Comparison of ENCODE assay signal across 9 cellular contexts in the genomic region with DNA sequence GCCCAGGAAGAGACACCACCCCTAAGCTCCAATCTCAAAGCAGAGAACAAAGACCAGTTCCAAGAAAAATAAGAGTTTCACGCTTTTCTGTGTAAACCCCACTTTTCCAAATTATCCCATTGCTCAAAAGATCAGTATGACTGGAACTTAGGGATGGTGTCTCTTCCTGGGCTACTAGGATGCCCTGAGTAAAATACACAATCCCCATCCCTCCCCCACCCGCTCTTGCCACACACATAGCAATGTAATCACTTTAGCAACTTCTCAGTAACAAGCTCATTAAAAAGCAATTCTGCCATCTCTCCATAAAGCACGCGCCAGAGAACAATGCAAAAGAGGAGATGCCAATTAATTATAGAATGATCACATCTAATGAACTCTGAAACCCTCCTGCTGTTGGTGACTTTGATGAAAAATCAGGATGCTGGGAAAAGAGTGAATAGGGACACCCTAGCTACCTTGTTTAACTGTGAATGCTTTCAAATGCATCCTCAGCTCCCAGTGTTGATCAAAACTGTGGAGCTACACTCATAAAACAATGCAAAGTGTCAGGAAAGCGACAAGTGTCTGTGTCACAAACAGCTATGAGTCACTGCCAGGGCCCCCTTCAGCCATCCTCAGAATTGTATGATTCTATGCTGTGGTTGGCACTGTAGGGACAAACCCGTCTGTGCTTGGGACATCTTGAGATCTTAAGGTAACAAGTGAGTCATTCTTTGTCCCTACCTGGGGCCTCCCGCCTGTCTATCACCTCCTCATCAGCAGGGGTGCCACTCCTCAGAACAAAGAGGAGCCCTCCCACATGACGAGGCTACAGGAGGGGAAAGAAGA. TPM values are rescaled to one million over a fixed set of nuclear protein-coding genes. Genes with fewer than 3 reads are reported as not detected.
DNase-seq lines count a peak whose midpoint lies in the region; ATAC-seq, FAIRE-seq and TF ChIP-seq lines count a peak whose summit lies in the region.
"Had no signal": no experiment of that assay in that cellular context is flagged by ENCODE, and none has a peak within 500 bp of the region (broad histone marks: within the 10 kb centered on the region; RNA-seq: fewer than 3 reads in every experiment).

No MANE protein-coding gene starts in this region.

- no peak for FAIRE-seq in GM12892 (lab: Jason Lieb, UNC)

- H2AFZ ChIP-seq in GM23338 = no peak overlapping the region

- H3K4me1 ChIP-seq in GM23338 (ENCODE audit: insufficient read depth) = peaks cover 14% of the 10 kb centered on the region

- no peaks in the 10 kb centered on the region; the same call in 1 of the 2 replicates for H3K9me2 ChIP-seq in GM23338 (ENCODE audit: insufficient read depth)

- H4K20me1 ChIP-seq in GM23338 (replicated peaks; ENCODE audit: insufficient read depth) = no peaks in the 10 kb centered on the region

- H3K4me2 ChIP-seq in GM23338 = peak overlapping the region; percentile 35; the same call in 1 of the 2 replicates

- H3K4me3 ChIP-seq in GM23338 = no peak overlapping the region

- H3K27ac ChIP-seq in GM23338 (ENCODE audit: low read depth) = no peak overlapping the region
- H3K27ac ChIP-seq in caudate nucleus (ENCODE audit: low read depth, low read length) = peak overlapping the region; percentile 9

- no peak for TF ChIP-seq CTCF in GM23338 (conservative IDR thresholded peaks at IDR 0.05; ENCODE audit: low read depth in 2 of 2)

- DNase-seq in GM23338 (ENCODE audit: low spot score) = peak; percentile 50
- DNase-seq in activated CD4-positive, alpha-beta T cell treated with anti-CD3 and anti-CD28 coated beads for 48 hours = peak; percentile 80
- DNase-seq in caudate nucleus (lab: John Stamatoyannopoulos, UW) = no peak
- DNase-seq in stimulated activated CD4-positive, alpha-beta T cell treated with anti-CD3 and anti-CD28 coated beads, Interleukin-2, amount 100 ng/mL, for 4 hours (ENCODE audit: low read depth) = peak; percentile 18
- no peak for DNase-seq in HUDEP-2 (lab: John Stamatoyannopoulos, UW; ENCODE audit: unreplicated experiment in 76 of 76)
- DNase-seq in hippocampal formation (lab: John Stamatoyannopoulos, UW) = no peak
- DNase-seq in GM12892 (ENCODE audit: insufficient read length) = no peak
- no peak for DNase-seq in DMS79 treated with DMSO at 0.1 percent for 48 hours (lab: John Stamatoyannopoulos, UW)
- DNase-seq: NCI-H2107 had no signal

- no peaks in the 10 kb centered on the region for H3K27me3 ChIP-seq in GM23338 (ENCODE audit: insufficient read depth)

- no peaks in the 10 kb centered on the region for H3F3A ChIP-seq in GM23338 (replicated peaks; ENCODE audit: low read depth)

- ATAC-seq in GM23338 = peak; percentile 81

- H3K79me2 ChIP-seq in GM23338 (replicated peaks; ENCODE audit: insufficient read depth) = peaks cover 84% of the 10 kb centered on the region

- H3K27ac Mint-ChIP-seq in GM23338 = peak overlapping the region; percentile 10; the same call in 1 of the 2 replicates

- no peak overlapping the region for H3K4me3 Mint-ChIP-seq in GM23338

- no peaks in the 10 kb centered on the region; the same call in 1 of the 2 replicates for H3K36me3 ChIP-seq in GM23338 (ENCODE audit: insufficient read depth)

- H3K27me3 Mint-ChIP-seq in GM23338 (ENCODE audit: insufficient read depth, low read depth, poor library complexity) = peaks cover 3% of the 10 kb centered on the region

- peaks cover 4% of the 10 kb centered on the region; the same call in 1 of the 3 replicates for H3K9me3 Mint-ChIP-seq in GM23338

- peaks cover 27% of the 10 kb centered on the region for H3K4me1 Mint-ChIP-seq in GM23338

- TF ChIP-seq POLR2A in GM12892 (IDR thresholded peaks at IDR 0.05; ENCODE audit: low read depth, low read length) = no peak

- H3K36me3 Mint-ChIP-seq in GM23338 (ENCODE audit: low read depth) = peaks cover 26% of the 10 kb centered on the region

TF ChIP-seq in GM23338, 12 proteins besides CTCF, POLR2A, EP300 and RAD21:
- TF ChIP-seq, protein P1, sequence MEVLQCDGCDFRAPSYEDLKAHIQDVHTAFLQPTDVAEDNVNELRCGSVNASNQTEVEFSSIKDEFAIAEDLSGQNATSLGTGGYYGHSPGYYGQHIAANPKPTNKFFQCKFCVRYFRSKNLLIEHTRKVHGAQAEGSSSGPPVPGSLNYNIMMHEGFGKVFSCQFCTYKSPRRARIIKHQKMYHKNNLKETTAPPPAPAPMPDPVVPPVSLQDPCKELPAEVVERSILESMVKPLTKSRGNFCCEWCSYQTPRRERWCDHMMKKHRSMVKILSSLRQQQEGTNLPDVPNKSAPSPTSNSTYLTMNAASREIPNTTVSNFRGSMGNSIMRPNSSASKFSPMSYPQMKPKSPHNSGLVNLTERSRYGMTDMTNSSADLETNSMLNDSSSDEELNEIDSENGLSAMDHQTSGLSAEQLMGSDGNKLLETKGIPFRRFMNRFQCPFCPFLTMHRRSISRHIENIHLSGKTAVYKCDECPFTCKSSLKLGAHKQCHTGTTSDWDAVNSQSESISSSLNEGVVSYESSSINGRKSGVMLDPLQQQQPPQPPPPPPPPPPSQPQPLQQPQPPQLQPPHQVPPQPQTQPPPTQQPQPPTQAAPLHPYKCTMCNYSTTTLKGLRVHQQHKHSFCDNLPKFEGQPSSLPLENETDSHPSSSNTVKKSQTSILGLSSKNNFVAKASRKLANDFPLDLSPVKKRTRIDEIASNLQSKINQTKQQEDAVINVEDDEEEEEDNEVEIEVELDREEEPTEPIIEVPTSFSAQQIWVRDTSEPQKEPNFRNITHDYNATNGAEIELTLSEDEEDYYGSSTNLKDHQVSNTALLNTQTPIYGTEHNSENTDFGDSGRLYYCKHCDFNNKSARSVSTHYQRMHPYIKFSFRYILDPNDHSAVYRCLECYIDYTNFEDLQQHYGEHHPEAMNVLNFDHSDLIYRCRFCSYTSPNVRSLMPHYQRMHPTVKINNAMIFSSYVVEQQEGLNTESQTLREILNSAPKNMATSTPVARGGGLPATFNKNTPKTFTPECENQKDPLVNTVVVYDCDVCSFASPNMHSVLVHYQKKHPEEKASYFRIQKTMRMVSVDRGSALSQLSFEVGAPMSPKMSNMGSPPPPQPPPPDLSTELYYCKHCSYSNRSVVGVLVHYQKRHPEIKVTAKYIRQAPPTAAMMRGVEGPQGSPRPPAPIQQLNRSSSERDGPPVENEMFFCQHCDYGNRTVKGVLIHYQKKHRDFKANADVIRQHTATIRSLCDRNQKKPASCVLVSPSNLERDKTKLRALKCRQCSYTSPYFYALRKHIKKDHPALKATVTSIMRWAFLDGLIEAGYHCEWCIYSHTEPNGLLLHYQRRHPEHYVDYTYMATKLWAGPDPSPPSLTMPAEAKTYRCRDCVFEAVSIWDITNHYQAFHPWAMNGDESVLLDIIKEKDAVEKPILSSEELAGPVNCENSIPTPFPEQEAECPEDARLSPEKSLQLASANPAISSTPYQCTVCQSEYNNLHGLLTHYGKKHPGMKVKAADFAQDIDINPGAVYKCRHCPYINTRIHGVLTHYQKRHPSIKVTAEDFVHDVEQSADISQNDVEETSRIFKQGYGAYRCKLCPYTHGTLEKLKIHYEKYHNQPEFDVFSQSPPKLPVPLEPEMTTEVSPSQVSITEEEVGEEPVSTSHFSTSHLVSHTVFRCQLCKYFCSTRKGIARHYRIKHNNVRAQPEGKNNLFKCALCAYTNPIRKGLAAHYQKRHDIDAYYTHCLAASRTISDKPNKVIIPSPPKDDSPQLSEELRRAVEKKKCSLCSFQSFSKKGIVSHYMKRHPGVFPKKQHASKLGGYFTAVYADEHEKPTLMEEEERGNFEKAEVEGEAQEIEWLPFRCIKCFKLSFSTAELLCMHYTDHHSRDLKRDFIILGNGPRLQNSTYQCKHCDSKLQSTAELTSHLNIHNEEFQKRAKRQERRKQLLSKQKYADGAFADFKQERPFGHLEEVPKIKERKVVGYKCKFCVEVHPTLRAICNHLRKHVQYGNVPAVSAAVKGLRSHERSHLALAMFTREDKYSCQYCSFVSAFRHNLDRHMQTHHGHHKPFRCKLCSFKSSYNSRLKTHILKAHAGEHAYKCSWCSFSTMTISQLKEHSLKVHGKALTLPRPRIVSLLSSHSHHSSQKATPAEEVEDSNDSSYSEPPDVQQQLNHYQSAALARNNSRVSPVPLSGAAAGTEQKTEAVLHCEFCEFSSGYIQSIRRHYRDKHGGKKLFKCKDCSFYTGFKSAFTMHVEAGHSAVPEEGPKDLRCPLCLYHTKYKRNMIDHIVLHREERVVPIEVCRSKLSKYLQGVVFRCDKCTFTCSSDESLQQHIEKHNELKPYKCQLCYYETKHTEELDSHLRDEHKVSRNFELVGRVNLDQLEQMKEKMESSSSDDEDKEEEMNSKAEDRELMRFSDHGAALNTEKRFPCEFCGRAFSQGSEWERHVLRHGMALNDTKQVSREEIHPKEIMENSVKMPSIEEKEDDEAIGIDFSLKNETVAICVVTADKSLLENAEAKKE (CRISPR knock-in tag; IDR thresholded peaks at IDR 0.05) = 0 out of 2 replicates have a peak, but pooled peaks have one; percentile 26
- no peak for TF ChIP-seq EZH2phosphoT487 (IDR thresholded peaks at IDR 0.05; ENCODE audit: unreplicated experiment)

RNA-seq across cellular contexts. Expression of gene KLF7, which starts 42.6 kb away (rescaled TPM):
- 11.1 and 15.4 TPM in 2 replicates for total RNA-seq in GM23338 (2014; rRNA removed; shearing (Covaris generic))
- polyA plus RNA-seq in GM23338 (2016; fragmentation: Nextera tagmentation; extraction: Ambion mirVana) = 5.7 and 7.6 TPM in 2 replicates
- 13.5 TPM for polyA plus RNA-seq in GM12892 (2012; ENCODE audit: missing spikeins)

Comparison
In these comparisons a context has a peak if more than half of its experiments do, and no peak if none do; other contexts are left out.
1. DNase-seq: peak in GM23338 (single experiment), activated CD4-positive, alpha-beta T cell treated with anti-CD3 and anti-CD28 coated beads for 48 hours (single experiment) and stimulated activated CD4-positive, alpha-beta T cell treated with anti-CD3 and anti-CD28 coated beads, Interleukin-2, amount 100 ng/mL, for 4 hours (single experiment); none in caudate nucleus (0 of 61), HUDEP-2 (0 of 76), hippocampal formation (0 of 2), GM12892 (single experiment) and DMS79 treated with DMSO at 0.1 percent for 48 hours (single experiment).